ENCODE assay signal across 29 cellular contexts in genomic region chr1:156658496-156658895, GRCh38. TPM values are rescaled to one million over a fixed set of nuclear protein-coding genes. Genes with fewer than 3 reads are reported as not detected.
A peak's percentile ranks its signal among the peaks of the same experiment; 100 is the strongest.
DNase-seq lines count a peak whose midpoint lies in the region; ATAC-seq and TF ChIP-seq lines count a peak whose summit lies in the region.
"Had no signal": no experiment of that assay in that cellular context is flagged by ENCODE, and none has a peak within 500 bp of the region (broad histone marks: within the 10 kb centered on the region; RNA-seq: fewer than 3 reads in every experiment).

No MANE protein-coding gene starts in this region.

- H3K9me3 ChIP-seq in HCT116 (ENCODE audit: control insufficient read depth in 1 of 2, insufficient read depth in 1 of 2, low read depth in 1 of 2, low read length in 2 of 2) (no peaks in the 10 kb centered on the region), mesenchymal stem cell (ENCODE audit: control insufficient read depth, low read length) (no peaks in the 10 kb centered on the region)
- H3K9me3 ChIP-seq: body of pancreas, spleen had no signal

- H3K23ac ChIP-seq in mesenchymal stem cell (ENCODE audit: low read length in 2 of 2): no peak overlapping the region

- no peak overlapping the region for H2BK120ac ChIP-seq in mesenchymal stem cell (ENCODE audit: low read depth, low read length)

- H3K27me3 ChIP-seq in HCT116 (ENCODE audit: insufficient read depth, low read length) (no peaks in the 10 kb centered on the region), mesenchymal stem cell (ENCODE audit: control insufficient read depth in 1 of 2, insufficient read depth in 1 of 2, low read length in 2 of 2) (peaks cover 38 to 42% of the 10 kb centered on the region in 2 experiments)

- RAD21 ChIA-PET in HCT116 (lab: Charles Lee; ENCODE audit: low non-redundant PET in 1 of 2, low total read pairs in 2 of 2, uncharacterized antibody in 2 of 2, unreplicated experiment in 2 of 2): no interaction called here

- H3K4me1 ChIP-seq in HCT116 (ENCODE audit: control insufficient read depth in 1 of 2, insufficient read depth in 2 of 2, low read length in 2 of 2) (peaks cover 38 to 61% of the 10 kb centered on the region in 2 experiments), mesenchymal stem cell (ENCODE audit: control insufficient read depth, insufficient read depth, low read depth, low read length) (peaks cover 46% of the 10 kb centered on the region)
- H3K4me1 ChIP-seq: parathyroid adenoma had no signal

- H3K14ac ChIP-seq in mesenchymal stem cell (ENCODE audit: low read length in 2 of 2): no peak overlapping the region

- no peak overlapping the region for H4K8ac ChIP-seq in mesenchymal stem cell (ENCODE audit: low read length)

- no peak for ATAC-seq in HCT116
- no peak for ATAC-seq in HG03175 (IDR thresholded peaks at IDR 0.05; ENCODE audit: unreplicated experiment)
- ATAC-seq: activated CD8-positive, alpha-beta T cell treated with anti-CD3 and anti-CD28 coated beads for 36 hours; activated naive CD8-positive, alpha-beta T cell treated with anti-CD3 and anti-CD28 coated beads, Interleukin-2, amount 50 U/mL, for 24 hours; body of pancreas; esophagus mucosa; T-cell had no signal

- H2BK12ac ChIP-seq in mesenchymal stem cell (ENCODE audit: low read length in 2 of 2): no peak overlapping the region

- H3K4ac ChIP-seq in mesenchymal stem cell (ENCODE audit: low read depth in 1 of 2, low read length in 2 of 2): no peak overlapping the region

- peak; percentile 24 for DNase-seq in CD1c-positive myeloid dendritic cell (ENCODE audit: extremely low spot score)
- DNase-seq in HCT116 (ENCODE audit: low read depth, low spot score): no peak
- DNase-seq in mesenchymal stem cell: no peak
- no peak for DNase-seq in activated CD4-positive, alpha-beta T cell treated with anti-CD3 and anti-CD28 coated beads for 48 hours
- DNase-seq in NK-92 (lab: John Stamatoyannopoulos, UW; ENCODE audit: unreplicated experiment): no peak
- DNase-seq: activated CD8-positive, alpha-beta T cell treated with anti-CD3 and anti-CD28 coated beads for 36 hours; activated effector memory CD4-positive, alpha-beta T cell treated with anti-CD3 and anti-CD28 coated beads, Interleukin-2, amount 50 U/mL, for 16 hours; activated naive CD8-positive, alpha-beta T cell treated with anti-CD3 and anti-CD28 coated beads, Interleukin-2, amount 50 U/mL, for 24 hours; body of pancreas; DND-41; effector memory CD4-positive, alpha-beta T cell; foreskin fibroblast; NCI-H1436; NCI-H2107; NCI-H446 treated with DMSO at 0.1 percent for 48 hours; spleen; T-cell; trophoblast cell had no signal

- H3K4me2 ChIP-seq in HCT116 (ENCODE audit: low read length): peak overlapping the region; percentile 94
- H3K4me2 ChIP-seq in mesenchymal stem cell (ENCODE audit: low read length, poor library complexity, severe bottlenecking): no peak overlapping the region

- H3K79me2 ChIP-seq in HCT116 (ENCODE audit: insufficient read depth, low read length): peaks cover 77% of the 10 kb centered on the region
- H3K79me2 ChIP-seq: parathyroid adenoma had no signal

- H3K79me1 ChIP-seq in mesenchymal stem cell (replicated peaks; ENCODE audit: low read length, poor library complexity, severe bottlenecking): peaks cover 13% of the 10 kb centered on the region

- H4K20me1 ChIP-seq in HCT116 (ENCODE audit: insufficient read depth): peaks cover 10% of the 10 kb centered on the region; the same call in 1 of the 2 replicates

- H4K91ac ChIP-seq in mesenchymal stem cell (ENCODE audit: low read length): peak overlapping the region; percentile 18

- H3K9ac ChIP-seq in HCT116 (ENCODE audit: low read length) (peak overlapping the region; percentile 68; the same call in 1 of the 2 replicates), mesenchymal stem cell (ENCODE audit: low read length) (no peak overlapping the region)
- H3K9ac ChIP-seq: KMS-11, parathyroid adenoma had no signal

- BruUV-seq in HCT116 (replicated peaks; lab: Mats Ljungman, UMichigan): no TSS peak

- no peak overlapping the region for H2AK5ac ChIP-seq in mesenchymal stem cell (ENCODE audit: low read length, severe bottlenecking)

- TF ChIP-seq CTCF in HCT116 (IDR thresholded peaks at IDR 0.05 in 2 of 3, conservative IDR thresholded peaks at IDR 0.05 in 1 of 3; ENCODE audit: borderline replicate concordance in 1 of 3, insufficient read depth in 1 of 3, low read depth in 2 of 3, low read length in 2 of 3): no peak

- TF ChIP-seq RAD21 in HCT116 (IDR thresholded peaks at IDR 0.05; ENCODE audit: low read depth): no peak

- H3K18ac ChIP-seq in mesenchymal stem cell (ENCODE audit: low read depth in 1 of 2, low read length in 2 of 2): no peak overlapping the region

- no peak overlapping the region for H2BK5ac ChIP-seq in mesenchymal stem cell (ENCODE audit: low read depth, low read length, poor library complexity, severe bottlenecking)

- H2BK15ac ChIP-seq in mesenchymal stem cell (ENCODE audit: low read depth, poor library complexity, severe bottlenecking): peak overlapping the region; percentile 44

- H3K4me3 ChIP-seq in HCT116 (replicated peaks in 1 of 2; ENCODE audit: low read depth in 1 of 2, low read length in 2 of 2): no peak overlapping the region
- H3K4me3 ChIP-seq in mesenchymal stem cell (ENCODE audit: insufficient read depth in 1 of 2, low read depth in 1 of 2, low read length in 2 of 2): no peak overlapping the region
- H3K4me3 ChIP-seq: body of pancreas had no signal

- H3K9me2 ChIP-seq in HCT116 (ENCODE audit: insufficient read depth): no peaks in the 10 kb centered on the region

- intact Hi-C loops in HCT116 (cut with micrococcal nuclease): no loop called here

- no peak overlapping the region for H2AFZ ChIP-seq in HCT116 (ENCODE audit: low read depth, low read length, poor library complexity, severe bottlenecking)
- H2AFZ ChIP-seq in mesenchymal stem cell (ENCODE audit: low read depth, low read length): no peak overlapping the region
- H2AFZ ChIP-seq: parathyroid adenoma had no signal

- H3K27ac ChIP-seq in HCT116 (ENCODE audit: low read depth, low read length): peak overlapping the region; percentile 99; the same call in 1 of the 2 replicates
- H3K27ac ChIP-seq in angular gyrus (ENCODE audit: low read depth, low read length): peak overlapping the region; percentile 62
- H3K27ac ChIP-seq in mesenchymal stem cell (ENCODE audit: low read length, poor library complexity, severe bottlenecking): no peak overlapping the region
- H3K27ac ChIP-seq: body of pancreas, C4-2B, KMS-11, parathyroid adenoma had no signal

- 96% methylated on average over 14 of the region's 14 CpGs for WGBS in mesenchymal stem cell

- H3K36me3 ChIP-seq in HCT116 (ENCODE audit: control insufficient read depth in 1 of 2, insufficient read depth in 2 of 2, low read length in 2 of 2) (peaks cover 20 to 33% of the 10 kb centered on the region in 2 experiments), mesenchymal stem cell (ENCODE audit: control insufficient read depth in 1 of 2, insufficient read depth in 2 of 2, low read depth in 1 of 2, low read length in 2 of 2) (peaks cover 0 to 2% of the 10 kb centered on the region in 2 experiments)
- H3K36me3 ChIP-seq: spleen had no signal

- TF ChIP-seq POLR2A in HCT116 (IDR thresholded peaks at IDR 0.05; ENCODE audit: borderline replicate concordance, extremely low read depth, insufficient read depth, insufficient read length): no peak

- POLR2A ChIA-PET in HCT116 (lab: Charles Lee): interaction anchor here (0.7 kb wide), 1 partner anchor 14 kb away, joined by 3 read pairs; no protein-coding TSS in a partner anchor

- CTCF ChIA-PET in HCT116 (lab: Charles Lee): interaction anchor here (0.9 to 1.2 kb wide), 5 partner anchors 19 to 68 kb away, joined by 3 to 10 read pairs (median 4); partner anchors contain the start of genes CRABP2 and NES

TF ChIP-seq in HCT116, 20 proteins besides CTCF, POLR2A, EP300 and RAD21:
- TF ChIP-seq CBX3 (IDR thresholded peaks at IDR 0.05; ENCODE audit: low read depth): no peak
- TF ChIP-seq EZH2phosphoT487 (IDR thresholded peaks at IDR 0.05; ENCODE audit: borderline replicate concordance): no peak
- no peak for TF ChIP-seq CEBPB (IDR thresholded peaks at IDR 0.05; ENCODE audit: low read depth)
- TF ChIP-seq YY1 (IDR thresholded peaks at IDR 0.05; ENCODE audit: extremely low read depth, insufficient replicate concordance, low read depth, low read length): no peak
- TF ChIP-seq SIN3A (IDR thresholded peaks at IDR 0.05; ENCODE audit: low read depth): no peak
- no peak for TF ChIP-seq EZH2 (IDR thresholded peaks at IDR 0.05)
- TF ChIP-seq JUND (IDR thresholded peaks at IDR 0.05): no peak
- TF ChIP-seq TCF7L2 (IDR thresholded peaks at IDR 0.05; ENCODE audit: borderline replicate concordance, extremely low read depth, insufficient read depth, insufficient read length): no peak
- TF ChIP-seq, protein P1, sequence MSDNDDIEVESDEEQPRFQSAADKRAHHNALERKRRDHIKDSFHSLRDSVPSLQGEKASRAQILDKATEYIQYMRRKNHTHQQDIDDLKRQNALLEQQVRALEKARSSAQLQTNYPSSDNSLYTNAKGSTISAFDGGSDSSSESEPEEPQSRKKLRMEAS (IDR thresholded peaks at IDR 0.05): no peak

RNA-seq across cellular contexts. Expression of gene BCAN, which starts 16.6 kb away (rescaled TPM):
- total RNA-seq in HCT116 (2021; ENCODE audit: unreplicated experiment): not detected
- 0.23 and 0.26 TPM in 2 replicates for polyA plus RNA-seq in HCT116 (2012)
- 0.33 TPM for polyA plus RNA-seq in mesenchymal stem cell (2013, experiment 1 of 2)
- 0.23 TPM for polyA plus RNA-seq in mesenchymal stem cell (2013, experiment 2 of 2)
- total RNA-seq: activated CD8-positive, alpha-beta T cell treated with anti-CD3 and anti-CD28 coated beads for 36 hours; esophagus mucosa; lung microvascular endothelial cell; spleen; T-cell had no signal
- polyA plus RNA-seq: AG04450, neural cell had no signal

RNA-seq across cellular contexts. Expression of gene NES, which starts 18.7 kb away (rescaled TPM):
- total RNA-seq in HCT116 (2021; ENCODE audit: unreplicated experiment): 8.4 TPM
- polyA plus RNA-seq in HCT116 (2012): 3.6 and 5.2 TPM in 2 replicates
- polyA plus RNA-seq in mesenchymal stem cell (2013, experiment 1 of 2): 49.2 TPM
- 45.3 TPM for polyA plus RNA-seq in mesenchymal stem cell (2013, experiment 2 of 2)
- total RNA-seq: activated CD8-positive, alpha-beta T cell treated with anti-CD3 and anti-CD28 coated beads for 36 hours had no signal

RNA-seq across cellular contexts. Expression of gene HAPLN2, which starts 39.3 kb away (rescaled TPM):
- 0.54 TPM for total RNA-seq in HCT116 (2021; ENCODE audit: unreplicated experiment)
- polyA plus RNA-seq in HCT116 (2012): 0.47 and 0.60 TPM in 2 replicates
- polyA plus RNA-seq in mesenchymal stem cell (2013, experiment 1 of 2): 0.07 TPM
- 0.07 TPM for polyA plus RNA-seq in mesenchymal stem cell (2013, experiment 2 of 2)
- total RNA-seq: activated CD8-positive, alpha-beta T cell treated with anti-CD3 and anti-CD28 coated beads for 36 hours; body of pancreas; esophagus mucosa; GM12878; lung microvascular endothelial cell; SK-MEL-5 had no signal
- polyA plus RNA-seq: AG04450 had no signal

RNA-seq across cellular contexts. Expression of gene CRABP2, which starts 46.9 kb away (rescaled TPM):
- 209 TPM for total RNA-seq in HCT116 (2021; ENCODE audit: unreplicated experiment)
- 360 and 403 TPM in 2 replicates for polyA plus RNA-seq in HCT116 (2012)
- polyA plus RNA-seq in mesenchymal stem cell (2013, experiment 1 of 2): 42.6 TPM
- polyA plus RNA-seq in mesenchymal stem cell (2013, experiment 2 of 2): 41.2 TPM
- total RNA-seq: lung microvascular endothelial cell had no signal

RNA-seq across cellular contexts. Expression of gene GPATCH4, which starts 57.2 kb away (rescaled TPM):
- 39.4 TPM for total RNA-seq in HCT116 (2021; ENCODE audit: unreplicated experiment)
- polyA plus RNA-seq in HCT116 (2012): 24.9 and 33.0 TPM in 2 replicates
- 24.8 TPM for polyA plus RNA-seq in mesenchymal stem cell (2013, experiment 1 of 2)
- 25.4 TPM for polyA plus RNA-seq in mesenchymal stem cell (2013, experiment 2 of 2)
